ENCODE assay signal across 28 cellular contexts in the genomic region with DNA sequence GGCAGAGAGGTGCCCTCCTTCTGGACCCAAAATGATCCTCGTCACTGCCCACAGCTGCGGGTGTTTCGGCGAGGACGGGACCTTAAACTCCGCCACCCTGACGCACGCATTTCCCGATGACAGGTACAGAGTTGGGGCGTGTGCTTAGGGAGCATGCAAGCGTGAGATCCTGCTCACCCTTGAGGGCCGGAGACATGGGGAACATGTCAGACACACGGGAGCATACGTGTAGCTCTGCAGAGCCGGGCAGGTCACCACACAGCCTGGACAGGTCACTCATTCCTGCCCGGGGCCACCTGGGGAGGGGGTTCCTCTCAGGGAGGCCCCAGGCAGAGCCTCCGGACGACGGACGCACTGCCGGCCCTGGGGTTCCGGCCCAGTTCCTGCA. TPM values are rescaled to one million over a fixed set of nuclear protein-coding genes. Genes with fewer than 3 reads are reported as not detected.
"Had no signal": no experiment of that assay in that cellular context is flagged by ENCODE, and none has a peak within 500 bp of the region (broad histone marks: within the 10 kb centered on the region; RNA-seq: fewer than 3 reads in every experiment).

No MANE protein-coding gene starts in this region.

- H3K4me3 Mint-ChIP-seq: immature natural killer cell; mesothelial cell of epicardium; natural killer cell treated with Interleukin-12 subunit alpha and Interleukin-12 subunit beta and Interleukin-15 and Interleukin-18, amount 100 ng/mL, for 72 hours; stimulated activated effector memory CD8-positive, alpha-beta T cell treated with anti-CD3 and anti-CD28 coated beads, Interleukin-12 subunit alpha, Interleukin-12 subunit beta, amount 100 ng/mL, for 72 hours; stimulated activated naive CD8-positive, alpha-beta T cell treated with anti-CD3 and anti-CD28 coated beads, Interleukin-15, Interleukin-2, amounts not matched to agents 100 ng/mL and 50 ng/mL, for 24 hours had no signal

- ATAC-seq: heart left ventricle; lower lobe of right lung; naive thymus-derived CD4-positive, alpha-beta T cell; natural killer cell treated with Interleukin-12 subunit alpha and Interleukin-12 subunit beta and Interleukin-15 and Interleukin-18, amount 100 ng/mL, for 72 hours; psoas muscle; stimulated activated effector memory CD8-positive, alpha-beta T cell treated with anti-CD3 and anti-CD28 coated beads, Interleukin-12 subunit alpha, Interleukin-12 subunit beta, amount 100 ng/mL, for 72 hours; upper lobe of right lung had no signal

- H3K27ac ChIP-seq: heart left ventricle, left ventricle myocardium inferior, lower lobe of right lung, neutrophil, parathyroid adenoma, psoas muscle, sigmoid colon, spleen, suprapubic skin, thoracic aorta, tibial artery, upper lobe of right lung, uterus had no signal

- H3K36me3 Mint-ChIP-seq: immature natural killer cell; natural killer cell treated with Interleukin-12 subunit alpha and Interleukin-12 subunit beta and Interleukin-15 and Interleukin-18, amount 100 ng/mL, for 72 hours had no signal

- FAIRE-seq: islet of Langerhans, small intestine had no signal

- H3K9ac ChIP-seq: parathyroid adenoma had no signal

- H3K27ac Mint-ChIP-seq: immature natural killer cell; mesothelial cell of epicardium; naive thymus-derived CD4-positive, alpha-beta T cell; natural killer cell treated with Interleukin-12 subunit alpha and Interleukin-12 subunit beta and Interleukin-15 and Interleukin-18, amount 100 ng/mL, for 72 hours; stimulated activated effector memory CD8-positive, alpha-beta T cell treated with anti-CD3 and anti-CD28 coated beads, Interleukin-12 subunit alpha, Interleukin-12 subunit beta, amount 100 ng/mL, for 72 hours; stimulated activated naive CD8-positive, alpha-beta T cell treated with anti-CD3 and anti-CD28 coated beads, Interleukin-15, Interleukin-2, amounts not matched to agents 100 ng/mL and 50 ng/mL, for 24 hours had no signal

- H3K79me2 ChIP-seq: parathyroid adenoma had no signal

- H2AFZ ChIP-seq: parathyroid adenoma had no signal

- H3K9me3 ChIP-seq: heart left ventricle, left ventricle myocardium inferior, lower lobe of right lung, neutrophil, psoas muscle, sigmoid colon, spleen, suprapubic skin, thoracic aorta, tibial artery, upper lobe of right lung, uterus had no signal

- H3K36me3 ChIP-seq: lower lobe of right lung, neutrophil, thoracic aorta, upper lobe of right lung, uterus had no signal

- H3K4me1 Mint-ChIP-seq: immature natural killer cell, mesothelial cell of epicardium had no signal

- H3K4me3 ChIP-seq: heart left ventricle, left ventricle myocardium inferior, lower lobe of right lung, psoas muscle, sigmoid colon, spleen, suprapubic skin, thoracic aorta, tibial artery, upper lobe of right lung, uterus had no signal

- H3K9me3 Mint-ChIP-seq: immature natural killer cell; mesothelial cell of epicardium; naive thymus-derived CD4-positive, alpha-beta T cell; natural killer cell treated with Interleukin-12 subunit alpha and Interleukin-12 subunit beta and Interleukin-15 and Interleukin-18, amount 100 ng/mL, for 72 hours; stimulated activated effector memory CD8-positive, alpha-beta T cell treated with anti-CD3 and anti-CD28 coated beads, Interleukin-12 subunit alpha, Interleukin-12 subunit beta, amount 100 ng/mL, for 72 hours; stimulated activated naive CD8-positive, alpha-beta T cell treated with anti-CD3 and anti-CD28 coated beads, Interleukin-15, Interleukin-2, amounts not matched to agents 100 ng/mL and 50 ng/mL, for 24 hours had no signal

- H3K27me3 ChIP-seq: heart left ventricle, neutrophil, sigmoid colon, spleen, suprapubic skin, tibial artery, upper lobe of right lung, uterus had no signal

- H3K27me3 Mint-ChIP-seq: naive thymus-derived CD4-positive, alpha-beta T cell; natural killer cell treated with Interleukin-12 subunit alpha and Interleukin-12 subunit beta and Interleukin-15 and Interleukin-18, amount 100 ng/mL, for 72 hours; stimulated activated naive CD8-positive, alpha-beta T cell treated with anti-CD3 and anti-CD28 coated beads, Interleukin-15, Interleukin-2, amounts not matched to agents 100 ng/mL and 50 ng/mL, for 24 hours had no signal

- H3K4me1 ChIP-seq: left ventricle myocardium inferior, lower lobe of right lung, parathyroid adenoma, psoas muscle, spleen, suprapubic skin, upper lobe of right lung had no signal

- DNase-seq: glutamatergic neuron; heart left ventricle; hypothalamus; immature natural killer cell; left ventricle myocardium inferior; lower lobe of right lung; mammary epithelial cell; naive thymus-derived CD4-positive, alpha-beta T cell; occipital lobe; psoas muscle; sigmoid colon; small intestine; spleen; stimulated activated CD4-positive, alpha-beta T cell treated with anti-CD3 and anti-CD28 coated beads, Interleukin-4, amount 100 ng/mL, for 24 hours; stimulated activated naive CD4-positive, alpha-beta T cell; tibial artery; trophoblast cell; upper lobe of right lung; uterus had no signal

RNA-seq across cellular contexts. Expression of gene PDGFA, which starts 57.6 kb away (rescaled TPM):
- polyA plus RNA-seq: naive thymus-derived CD4-positive, alpha-beta T cell had no signal
